ENCODE assay signal across 21 cellular contexts in genomic region chr6:33954453-33954852, GRCh38.
"Had no signal": no experiment of that assay in that cellular context is flagged by ENCODE, and none has a peak within 500 bp of the region (broad histone marks: within the 10 kb centered on the region; RNA-seq: fewer than 3 reads in every experiment).

No MANE protein-coding gene starts in this region.

- H3K4me1 ChIP-seq: colonic mucosa, foreskin keratinocyte, transverse colon, uterus had no signal

- H3K36me3 ChIP-seq: brain microvascular endothelial cell, colonic mucosa, suprapubic skin, transverse colon, uterus had no signal

- H3K27me3 ChIP-seq: colonic mucosa, transverse colon, uterus had no signal

- H3K4me3 ChIP-seq: colonic mucosa, hepatocyte, lung, skin epidermis, suprapubic skin, transverse colon, uterus had no signal

- DNase-seq: activated CD4-positive, alpha-beta T cell treated with anti-CD3 and anti-CD28 coated beads, Interleukin-2, amount 50 U/mL, for 1 hour; activated CD8-positive, alpha-beta memory T cell treated with anti-CD3 and anti-CD28 coated beads, Interleukin-2, amount 10 ng/mL, durations not matched to agents 7 days and 5 days; activated naive CD4-positive, alpha-beta T cell treated with anti-CD3 and anti-CD28 coated beads, Interleukin-2, amount 10 ng/mL, durations not matched to agents 7 days and 5 days; activated naive CD8-positive, alpha-beta T cell treated with anti-CD3 and anti-CD28 coated beads, Interleukin-2, amount 50 U/mL, for 24 hours; brain microvascular endothelial cell; colonic mucosa; foreskin keratinocyte; islet precursor cell; midbrain; nephron progenitor cell; occipital lobe; stimulated activated CD4-positive, alpha-beta T cell treated with anti-CD3 and anti-CD28 coated beads, Interleukin-4, amount 100 ng/mL, for 1 hour; stimulated activated naive CD8-positive, alpha-beta T cell treated with anti-CD3 and anti-CD28 coated beads, Interleukin-15, amount 100 ng/mL, for 72 hours; T-cell; T-helper 9 cell; transverse colon; uterus had no signal

- H3K9me3 ChIP-seq: colonic mucosa, suprapubic skin, transverse colon, uterus had no signal

- H3K27ac ChIP-seq: brain microvascular endothelial cell, colonic mucosa, foreskin keratinocyte, hepatocyte, skin epidermis, suprapubic skin, transverse colon, uterus had no signal
